Comparison of ENCODE assay signal across 39 cellular contexts in the genomic region with DNA sequence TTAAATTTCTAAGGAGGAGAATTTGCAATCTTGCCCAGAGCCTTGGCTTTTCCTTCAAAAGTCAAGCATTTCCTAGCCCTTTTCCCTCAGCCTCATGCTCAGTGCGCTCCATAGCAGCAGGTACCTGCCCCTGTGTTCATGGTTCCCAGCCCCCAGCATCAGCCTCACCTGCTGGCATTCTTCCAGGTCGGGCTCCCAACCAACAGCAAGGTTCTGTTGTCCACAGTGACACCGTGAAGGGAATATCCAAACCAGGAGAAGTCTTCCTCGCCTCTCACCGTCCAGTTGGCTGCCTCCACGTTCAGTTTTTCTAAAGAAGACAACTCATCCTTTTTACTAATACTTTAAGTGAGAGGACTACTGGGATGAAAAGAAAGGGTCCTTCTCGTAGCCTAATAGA.
"Had no signal": no experiment of that assay in that cellular context is flagged by ENCODE, and none has a peak within 500 bp of the region (broad histone marks: within the 10 kb centered on the region; RNA-seq: fewer than 3 reads in every experiment).

No MANE protein-coding gene starts in this region.

- H3K9me3 ChIP-seq: ascending aorta had no signal

- H3K9me3 Mint-ChIP-seq: activated CD4-positive, alpha-beta memory T cell treated with anti-CD3 and anti-CD28 coated beads, Interleukin-2, amount 10 ng/mL, durations not matched to agents 7 days and 5 days; activated CD4-positive, alpha-beta T cell treated with anti-CD3 and anti-CD28 coated beads, Interleukin-2, amount 10 ng/mL, durations not matched to agents 7 days and 5 days; activated naive CD4-positive, alpha-beta T cell treated with anti-CD3 and anti-CD28 coated beads, Interleukin-2, amount 10 ng/mL, durations not matched to agents 7 days and 5 days; activated naive CD4-positive, alpha-beta T cell treated with anti-CD3 and anti-CD28 coated beads, Interleukin-2, amount 50 U/mL, for 24 hours; activated naive CD8-positive, alpha-beta T cell treated with anti-CD3 and anti-CD28 coated beads, Interleukin-2, amount 10 ng/mL, durations not matched to agents 7 days and 5 days; activated naive CD8-positive, alpha-beta T cell treated with anti-CD3 and anti-CD28 coated beads, Interleukin-2, amount 50 U/mL, for 24 hours; activated T-cell treated with anti-CD3 and anti-CD28 coated beads, Interleukin-2, amount 50 U/mL, for 24 hours; activated T-helper 2 cell treated with anti-CD3 and anti-CD28 coated beads, Interferon-gamma antibody, Interleukin-2, Interleukin-4, amounts not matched to agents 10 μg/mL and 5 μg/mL and 100 μg/mL, durations not matched to agents 14 hours and 24 hours and 36 hours; brain; central memory CD8-positive, alpha-beta T cell; T-helper 1 cell treated with Interleukin-12 subunit alpha and Interleukin-12 subunit beta and Interleukin-4 antibody, amounts not matched to agents 30 μg/mL and 1 μg/mL, for 36 hours; T-helper 2 cell treated with Interferon-gamma antibody and Interleukin-4, amounts not matched to agents 5 μg/mL and 100 μg/mL, for 36 hours; WTC11 had no signal

- H3K4me3 ChIP-seq: ascending aorta, cardiac muscle cell had no signal

- H3K4me1 Mint-ChIP-seq: activated CD4-positive, alpha-beta memory T cell treated with anti-CD3 and anti-CD28 coated beads, Interleukin-2, amount 10 ng/mL, durations not matched to agents 7 days and 5 days; activated CD4-positive, alpha-beta T cell treated with anti-CD3 and anti-CD28 coated beads for 36 hours; activated CD4-positive, alpha-beta T cell treated with anti-CD3 and anti-CD28 coated beads, Interleukin-2, amount 10 ng/mL, durations not matched to agents 7 days and 5 days; activated CD8-positive, alpha-beta memory T cell treated with anti-CD3 and anti-CD28 coated beads, Interleukin-2, amount 10 ng/mL, durations not matched to agents 7 days and 5 days; activated naive CD4-positive, alpha-beta T cell treated with anti-CD3 and anti-CD28 coated beads, Interleukin-2, amount 10 ng/mL, durations not matched to agents 7 days and 5 days; activated naive CD4-positive, alpha-beta T cell treated with anti-CD3 and anti-CD28 coated beads, Interleukin-2, amount 50 U/mL, for 24 hours; activated naive CD8-positive, alpha-beta T cell treated with anti-CD3 and anti-CD28 coated beads, Interleukin-2, amount 10 ng/mL, durations not matched to agents 7 days and 5 days; activated naive CD8-positive, alpha-beta T cell treated with anti-CD3 and anti-CD28 coated beads, Interleukin-2, amount 50 U/mL, for 24 hours; brain; central memory CD8-positive, alpha-beta T cell had no signal

- H3K4me1 ChIP-seq: ascending aorta had no signal

- H3K4me3 Mint-ChIP-seq: activated CD4-positive, alpha-beta memory T cell treated with anti-CD3 and anti-CD28 coated beads, Interleukin-2, amount 10 ng/mL, durations not matched to agents 7 days and 5 days; activated CD4-positive, alpha-beta T cell treated with anti-CD3 and anti-CD28 coated beads for 36 hours; activated CD4-positive, alpha-beta T cell treated with anti-CD3 and anti-CD28 coated beads, Interleukin-2, amount 10 ng/mL, durations not matched to agents 7 days and 5 days; activated CD8-positive, alpha-beta memory T cell treated with anti-CD3 and anti-CD28 coated beads, Interleukin-2, amount 10 ng/mL, durations not matched to agents 7 days and 5 days; activated CD8-positive, alpha-beta T cell treated with anti-CD3 and anti-CD28 coated beads, Interleukin-2, amount 10 ng/mL, durations not matched to agents 7 days and 5 days; activated naive CD4-positive, alpha-beta T cell treated with anti-CD3 and anti-CD28 coated beads, Interleukin-2, amount 10 ng/mL, durations not matched to agents 7 days and 5 days; activated naive CD4-positive, alpha-beta T cell treated with anti-CD3 and anti-CD28 coated beads, Interleukin-2, amount 50 U/mL, for 24 hours; activated naive CD8-positive, alpha-beta T cell; activated naive CD8-positive, alpha-beta T cell treated with anti-CD3 and anti-CD28 coated beads, Interleukin-2, amount 10 ng/mL, durations not matched to agents 7 days and 5 days; activated naive CD8-positive, alpha-beta T cell treated with anti-CD3 and anti-CD28 coated beads, Interleukin-2, amount 50 U/mL, for 24 hours; activated T-cell treated with anti-CD3 and anti-CD28 coated beads, Interleukin-2, amount 50 U/mL, for 24 hours; brain; central memory CD8-positive, alpha-beta T cell; T-helper 1 cell treated with Interleukin-12 subunit alpha and Interleukin-12 subunit beta and Interleukin-4 antibody, amounts not matched to agents 30 μg/mL and 1 μg/mL, for 36 hours; T-helper 2 cell treated with Interferon-gamma antibody and Interleukin-4, amounts not matched to agents 5 μg/mL and 100 μg/mL, for 36 hours; WTC11 had no signal

- H3K27ac ChIP-seq: ascending aorta, cardiac muscle cell, VCaP had no signal

- ATAC-seq: activated CD4-positive, alpha-beta T cell treated with anti-CD3 and anti-CD28 coated beads for 36 hours; activated CD4-positive, CD25-positive, alpha-beta regulatory T cell treated with anti-CD3 and anti-CD28 coated beads, Interleukin-2, amount 50 U/mL, for 24 hours; activated CD8-positive, alpha-beta memory T cell treated with anti-CD3 and anti-CD28 coated beads, Interleukin-2, amount 10 ng/mL, durations not matched to agents 7 days and 5 days; activated CD8-positive, alpha-beta T cell treated with anti-CD3 and anti-CD28 coated beads, Interleukin-2, amount 10 ng/mL, durations not matched to agents 7 days and 5 days; activated naive CD8-positive, alpha-beta T cell treated with anti-CD3 and anti-CD28 coated beads, Interleukin-2, amount 50 U/mL, for 24 hours had no signal

- H3K27me3 Mint-ChIP-seq: activated CD4-positive, alpha-beta memory T cell treated with anti-CD3 and anti-CD28 coated beads, Interleukin-2, amount 10 ng/mL, durations not matched to agents 7 days and 5 days; activated CD4-positive, alpha-beta T cell treated with anti-CD3 and anti-CD28 coated beads for 36 hours; activated CD4-positive, alpha-beta T cell treated with anti-CD3 and anti-CD28 coated beads, Interleukin-2, amount 10 ng/mL, durations not matched to agents 7 days and 5 days; activated CD8-positive, alpha-beta memory T cell treated with anti-CD3 and anti-CD28 coated beads, Interleukin-2, amount 10 ng/mL, durations not matched to agents 7 days and 5 days; activated naive CD4-positive, alpha-beta T cell treated with anti-CD3 and anti-CD28 coated beads, Interleukin-2, amount 10 ng/mL, durations not matched to agents 7 days and 5 days; activated naive CD4-positive, alpha-beta T cell treated with anti-CD3 and anti-CD28 coated beads, Interleukin-2, amount 50 U/mL, for 24 hours; activated naive CD8-positive, alpha-beta T cell; activated naive CD8-positive, alpha-beta T cell treated with anti-CD3 and anti-CD28 coated beads, Interleukin-2, amount 10 ng/mL, durations not matched to agents 7 days and 5 days; activated naive CD8-positive, alpha-beta T cell treated with anti-CD3 and anti-CD28 coated beads, Interleukin-2, amount 50 U/mL, for 24 hours; activated T-cell treated with anti-CD3 and anti-CD28 coated beads, Interleukin-2, amount 50 U/mL, for 24 hours; brain; central memory CD8-positive, alpha-beta T cell had no signal

- FAIRE-seq: bronchial epithelial cell, TTC549 had no signal

- H3K27me3 ChIP-seq: ascending aorta, cardiac muscle cell had no signal

- DNase-seq: activated CD4-positive, alpha-beta memory T cell treated with anti-CD3 and anti-CD28 coated beads, Interleukin-2, amount 10 ng/mL, durations not matched to agents 7 days and 5 days; activated CD4-positive, alpha-beta T cell treated with anti-CD3 and anti-CD28 coated beads for 1 hour; activated CD4-positive, alpha-beta T cell treated with anti-CD3 and anti-CD28 coated beads for 36 hours; activated CD4-positive, alpha-beta T cell treated with anti-CD3 and anti-CD28 coated beads for 48 hours; activated CD4-positive, alpha-beta T cell treated with anti-CD3 and anti-CD28 coated beads, Interleukin-2, amount 10 ng/mL, durations not matched to agents 7 days and 5 days; activated CD4-positive, alpha-beta T cell treated with anti-CD3 and anti-CD28 coated beads, Interleukin-2, amount 50 U/mL, for 48 hours; activated CD4-positive, CD25-positive, alpha-beta regulatory T cell; activated CD8-positive, alpha-beta memory T cell treated with anti-CD3 and anti-CD28 coated beads for 24 hours; activated CD8-positive, alpha-beta memory T cell treated with anti-CD3 and anti-CD28 coated beads, Interleukin-2, amount 10 ng/mL, durations not matched to agents 7 days and 5 days; activated CD8-positive, alpha-beta memory T cell treated with anti-CD3 and anti-CD28 coated beads, Interleukin-2, amount 50 U/mL, for 48 hours; activated CD8-positive, alpha-beta T cell treated with anti-CD3 and anti-CD28 coated beads, Interleukin-2, amount 10 ng/mL, durations not matched to agents 7 days and 5 days; activated gamma-delta T cell; activated naive CD4-positive, alpha-beta T cell treated with anti-CD3 and anti-CD28 coated beads, Interleukin-2, amount 10 ng/mL, durations not matched to agents 7 days and 5 days; activated naive CD4-positive, alpha-beta T cell treated with Interleukin-2 at 50 U/mL for 16 hours; activated naive CD8-positive, alpha-beta T cell treated with anti-CD3 and anti-CD28 coated beads, Interleukin-2, amount 10 ng/mL, durations not matched to agents 7 days and 5 days; activated naive CD8-positive, alpha-beta T cell treated with anti-CD3 and anti-CD28 coated beads, Interleukin-2, amount 50 U/mL, for 24 hours; activated T-cell treated with anti-CD3 and anti-CD28 coated beads, Interleukin-2, amount 50 U/mL, for 24 hours; activated T-cell treated with anti-CD3 and anti-CD28 coated beads, Interleukin-2, amount 50 U/mL, for 48 hours; amygdala; anterior cingulate cortex; caudate nucleus; cerebellar nuclear complex; T-helper 1 cell; T-helper 2 cell; T-helper 9 cell had no signal

- H3K36me3 ChIP-seq: cardiac muscle cell had no signal

- H3K27ac Mint-ChIP-seq: activated CD4-positive, alpha-beta memory T cell treated with anti-CD3 and anti-CD28 coated beads, Interleukin-2, amount 10 ng/mL, durations not matched to agents 7 days and 5 days; activated CD4-positive, alpha-beta T cell treated with anti-CD3 and anti-CD28 coated beads for 36 hours; activated CD4-positive, alpha-beta T cell treated with anti-CD3 and anti-CD28 coated beads, Interleukin-2, amount 10 ng/mL, durations not matched to agents 7 days and 5 days; activated CD8-positive, alpha-beta memory T cell treated with anti-CD3 and anti-CD28 coated beads, Interleukin-2, amount 10 ng/mL, durations not matched to agents 7 days and 5 days; activated CD8-positive, alpha-beta T cell treated with anti-CD3 and anti-CD28 coated beads, Interleukin-2, amount 10 ng/mL, durations not matched to agents 7 days and 5 days; activated naive CD4-positive, alpha-beta T cell treated with anti-CD3 and anti-CD28 coated beads, Interleukin-2, amount 10 ng/mL, durations not matched to agents 7 days and 5 days; activated naive CD4-positive, alpha-beta T cell treated with anti-CD3 and anti-CD28 coated beads, Interleukin-2, amount 50 U/mL, for 24 hours; activated naive CD8-positive, alpha-beta T cell; activated naive CD8-positive, alpha-beta T cell treated with anti-CD3 and anti-CD28 coated beads, Interleukin-2, amount 10 ng/mL, durations not matched to agents 7 days and 5 days; activated naive CD8-positive, alpha-beta T cell treated with anti-CD3 and anti-CD28 coated beads, Interleukin-2, amount 50 U/mL, for 24 hours; activated T-cell treated with anti-CD3 and anti-CD28 coated beads, Interleukin-2, amount 50 U/mL, for 24 hours; activated T-helper 2 cell treated with anti-CD3 and anti-CD28 coated beads, Interferon-gamma antibody, Interleukin-2, Interleukin-4, amounts not matched to agents 10 μg/mL and 5 μg/mL and 100 μg/mL, durations not matched to agents 14 hours and 24 hours and 36 hours; brain; T-helper 1 cell treated with Interleukin-12 subunit alpha and Interleukin-12 subunit beta and Interleukin-4 antibody, amounts not matched to agents 30 μg/mL and 1 μg/mL, for 36 hours; T-helper 2 cell treated with Interferon-gamma antibody and Interleukin-4, amounts not matched to agents 5 μg/mL and 100 μg/mL, for 36 hours; WTC11 had no signal

- H3K36me3 Mint-ChIP-seq: activated CD8-positive, alpha-beta memory T cell treated with anti-CD3 and anti-CD28 coated beads, Interleukin-2, amount 10 ng/mL, durations not matched to agents 7 days and 5 days; activated naive CD4-positive, alpha-beta T cell treated with anti-CD3 and anti-CD28 coated beads, Interleukin-2, amount 10 ng/mL, durations not matched to agents 7 days and 5 days; activated naive CD4-positive, alpha-beta T cell treated with anti-CD3 and anti-CD28 coated beads, Interleukin-2, amount 50 U/mL, for 24 hours; activated naive CD8-positive, alpha-beta T cell; activated naive CD8-positive, alpha-beta T cell treated with anti-CD3 and anti-CD28 coated beads, Interleukin-2, amount 10 ng/mL, durations not matched to agents 7 days and 5 days; brain had no signal
